ENCODE assay signal across 8 cellular contexts in the genomic region with DNA sequence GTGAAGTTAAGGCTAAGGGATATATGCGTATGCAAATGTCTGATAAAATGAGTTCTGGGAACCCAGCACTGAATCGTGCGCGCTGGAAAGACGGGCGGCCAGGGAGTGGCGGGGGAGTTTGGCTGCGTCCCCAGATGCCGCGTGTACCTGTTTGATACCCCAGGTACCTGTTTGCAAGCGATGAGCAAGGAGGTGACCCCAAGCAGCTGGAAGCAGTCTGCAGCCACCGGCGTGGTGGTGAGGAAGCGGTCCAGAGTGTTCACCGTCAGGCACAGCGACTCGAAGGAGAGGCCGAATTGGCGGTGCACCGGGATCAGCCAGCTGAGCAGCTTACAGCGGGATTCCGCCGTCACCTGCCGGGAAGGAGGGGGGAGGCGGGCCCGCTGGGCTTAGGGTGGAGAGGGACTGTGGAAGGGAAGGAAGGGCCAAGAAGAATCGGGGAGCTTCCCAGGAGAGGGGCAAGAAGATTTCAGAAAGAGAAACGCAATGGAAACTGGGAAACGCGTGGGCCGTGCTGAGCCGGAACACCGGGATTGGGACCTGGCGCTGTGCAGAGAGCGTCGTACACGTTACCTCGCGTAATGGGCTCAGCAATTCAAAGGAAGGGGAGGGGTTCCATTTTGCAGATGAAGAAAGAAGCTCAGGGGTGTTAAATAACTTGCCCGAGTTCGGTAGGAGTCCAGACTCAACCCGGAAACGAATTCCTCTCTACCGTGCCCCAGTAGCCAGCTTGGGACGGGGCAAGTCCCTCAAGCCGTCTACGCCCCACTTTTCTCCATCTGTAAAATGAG. TPM values are rescaled to one million over a fixed set of nuclear protein-coding genes. Genes with fewer than 3 reads are reported as not detected.
DNase-seq lines count a peak whose midpoint lies in the region; ATAC-seq and TF ChIP-seq lines count a peak whose summit lies in the region.

No MANE protein-coding gene starts in this region.

- H3K27me3 ChIP-seq in HUES64 (ENCODE audit: insufficient read depth, low read length), result peaks cover 99% of the 10 kb centered on the region

- no peaks in the 10 kb centered on the region for H3K9me3 Mint-ChIP-seq in activated T-cell treated with anti-CD3 and anti-CD28 coated beads, Interleukin-2, amount 50 U/mL, for 4 hours
- H3K9me3 Mint-ChIP-seq in glutamatergic neuron (ENCODE audit: unreplicated experiment) (peaks cover 9% of the 10 kb centered on the region), progenitor cell of endocrine pancreas (ENCODE audit: low read depth) (no peaks in the 10 kb centered on the region)

- ATAC-seq in activated T-cell treated with anti-CD3 and anti-CD28 coated beads, Interleukin-2, amount 50 U/mL, for 4 hours, result no peak
- no peak for ATAC-seq in GM21528 (IDR thresholded peaks at IDR 0.05; ENCODE audit: low FRiP score, unreplicated experiment)

- peak; percentile 54 for DNase-seq in NCI-H82 (lab: John Stamatoyannopoulos, UW)
- DNase-seq in NCI-H82 treated with DMSO at 0.1 percent for 48 hours (lab: John Stamatoyannopoulos, UW; ENCODE audit: unreplicated experiment), result no peak
- DNase-seq in activated T-cell treated with anti-CD3 and anti-CD28 coated beads, Interleukin-2, amount 50 U/mL, for 4 hours, result no peak
- peak; percentile 50 for DNase-seq in glutamatergic neuron
- peak; percentile 17 for DNase-seq in progenitor cell of endocrine pancreas (ENCODE audit: low spot score, unreplicated experiment)
- no peak for DNase-seq in NOMO-1 treated with dmso at 0.1 percent for 144 hours (lab: John Stamatoyannopoulos, UW; ENCODE audit: unreplicated experiment)

- no peaks in the 10 kb centered on the region for H3K36me3 ChIP-seq in HUES64 (ENCODE audit: insufficient read depth, low read length)

- H3K9me3 ChIP-seq in HUES64 (ENCODE audit: insufficient read depth, low read depth, low read length), result no peaks in the 10 kb centered on the region

- H3K27ac Mint-ChIP-seq in glutamatergic neuron (ENCODE audit: unreplicated experiment) (no peak overlapping the region), progenitor cell of endocrine pancreas (no peak overlapping the region)

- H3K36me3 Mint-ChIP-seq in activated T-cell treated with anti-CD3 and anti-CD28 coated beads, Interleukin-2, amount 50 U/mL, for 4 hours (ENCODE audit: insufficient read depth), result no peaks in the 10 kb centered on the region
- no peaks in the 10 kb centered on the region for H3K36me3 Mint-ChIP-seq in glutamatergic neuron (ENCODE audit: unreplicated experiment)
- H3K36me3 Mint-ChIP-seq in progenitor cell of endocrine pancreas (ENCODE audit: insufficient read depth), result no peaks in the 10 kb centered on the region

- peaks cover 33% of the 10 kb centered on the region for H3K4me1 Mint-ChIP-seq in activated T-cell treated with anti-CD3 and anti-CD28 coated beads, Interleukin-2, amount 50 U/mL, for 4 hours (ENCODE audit: low read depth)
- H3K4me1 Mint-ChIP-seq in glutamatergic neuron (ENCODE audit: low read depth, unreplicated experiment) (peaks cover 8% of the 10 kb centered on the region), progenitor cell of endocrine pancreas (ENCODE audit: low read depth) (peaks cover 20% of the 10 kb centered on the region)

- no peak overlapping the region for H3K9ac ChIP-seq in HUES64 (ENCODE audit: low read depth, low read length)

- H3K4me3 Mint-ChIP-seq in activated T-cell treated with anti-CD3 and anti-CD28 coated beads, Interleukin-2, amount 50 U/mL, for 4 hours, result peak overlapping the region; percentile 79
- H3K4me3 Mint-ChIP-seq in glutamatergic neuron (ENCODE audit: unreplicated experiment) (peak overlapping the region; percentile 95), progenitor cell of endocrine pancreas (ENCODE audit: low read depth) (peak overlapping the region; percentile 77)

- peaks cover 78% of the 10 kb centered on the region for H3K27me3 Mint-ChIP-seq in activated T-cell treated with anti-CD3 and anti-CD28 coated beads, Interleukin-2, amount 50 U/mL, for 4 hours (ENCODE audit: low read depth)
- peaks cover 48% of the 10 kb centered on the region for H3K27me3 Mint-ChIP-seq in glutamatergic neuron (ENCODE audit: unreplicated experiment)
- peaks cover 80% of the 10 kb centered on the region for H3K27me3 Mint-ChIP-seq in progenitor cell of endocrine pancreas

- under 1% methylated on average over 47 of the region's 47 CpGs for WGBS in HUES64

- H3K4me1 ChIP-seq in HUES64 (ENCODE audit: insufficient read depth, low read length), result peaks cover 20% of the 10 kb centered on the region; the same call in 1 of the 2 replicates

- H3K27ac ChIP-seq in HUES64 (ENCODE audit: low read depth, low read length), result no peak overlapping the region

- H3K4me3 ChIP-seq in HUES64 (ENCODE audit: low read length), result peak overlapping the region; percentile 57

- no peak for TF ChIP-seq CTCF in glutamatergic neuron (IDR thresholded peaks at IDR 0.05; ENCODE audit: partially characterized antibody, unreplicated experiment)
- TF ChIP-seq CTCF in progenitor cell of endocrine pancreas (IDR thresholded peaks at IDR 0.05; ENCODE audit: unreplicated experiment), result no peak

RNA-seq across cellular contexts. Expression of gene CCNO, which starts 1.0 kb away (rescaled TPM):
- 0.20 TPM for polyA plus RNA-seq in HUES64 (2013, experiment 1 of 2)
- polyA plus RNA-seq in HUES64 (2013, experiment 2 of 2), result 0.25 TPM
- total RNA-seq in activated T-cell treated with anti-CD3 and anti-CD28 coated beads, Interleukin-2, amount 50 U/mL, for 4 hours, result not detected
- total RNA-seq in glutamatergic neuron (ENCODE audit: unreplicated experiment), result not detected
- total RNA-seq in progenitor cell of endocrine pancreas, result 0.19 TPM in 1 of 2 replicates, not detected in the other

RNA-seq across cellular contexts. Expression of gene MCIDAS, which starts 5.3 kb away (rescaled TPM):
- polyA plus RNA-seq in HUES64 (2013, experiment 1 of 2), result not detected
- 0.44 TPM for polyA plus RNA-seq in HUES64 (2013, experiment 2 of 2)
- total RNA-seq in activated T-cell treated with anti-CD3 and anti-CD28 coated beads, Interleukin-2, amount 50 U/mL, for 4 hours, result not detected
- total RNA-seq in glutamatergic neuron (ENCODE audit: unreplicated experiment) (not detected), progenitor cell of endocrine pancreas (not detected in 2 replicates)

RNA-seq across cellular contexts. Expression of gene CDC20B, which starts 59.4 kb away (rescaled TPM):
- polyA plus RNA-seq in HUES64 (2013, experiment 1 of 2), result 0.10 TPM
- polyA plus RNA-seq in HUES64 (2013, experiment 2 of 2), result 0.13 TPM
- total RNA-seq in activated T-cell treated with anti-CD3 and anti-CD28 coated beads, Interleukin-2, amount 50 U/mL, for 4 hours, result under 1 TPM in 2 of 3 donors, not detected in 1; 0.11 to 0.16 TPM
- total RNA-seq in glutamatergic neuron (ENCODE audit: unreplicated experiment) (0.34 TPM), progenitor cell of endocrine pancreas (not detected in 2 replicates)

Comparison
In these comparisons a context has a peak if more than half of its experiments do, and no peak if none do; other contexts are left out.
1. DNase-seq: peak in NCI-H82 (single experiment), glutamatergic neuron (single experiment) and progenitor cell of endocrine pancreas (single experiment); none in NCI-H82 treated with DMSO at 0.1 percent for 48 hours (single experiment), activated T-cell treated with anti-CD3 and anti-CD28 coated beads, Interleukin-2, amount 50 U/mL, for 4 hours (single experiment) and NOMO-1 treated with dmso at 0.1 percent for 144 hours (single experiment).
2. Peak in every context shown above with its lines, with median percentiles within 50 percentile points of each other: H3K4me3 Mint-ChIP-seq.